ENCODE assay signal across 20 cellular contexts in genomic region chr10:8511026-8511425, GRCh38.
DNase-seq lines count a peak whose midpoint lies in the region; ATAC-seq, FAIRE-seq and TF ChIP-seq lines count a peak whose summit lies in the region.
"Had no signal": no experiment of that assay in that cellular context is flagged by ENCODE, and none has a peak within 500 bp of the region (broad histone marks: within the 10 kb centered on the region; RNA-seq: fewer than 3 reads in every experiment).

No MANE protein-coding gene starts in this region.

- no peak overlapping the region for H3K18ac ChIP-seq in H9 (ENCODE audit: insufficient read length, low read depth, low read length)

- no peak overlapping the region for H2BK5ac ChIP-seq in H9 (ENCODE audit: insufficient read length, low read length)

- H3K9me3 Mint-ChIP-seq in H9 (no peaks in the 10 kb centered on the region), astrocyte (ENCODE audit: unreplicated experiment) (peaks cover 3% of the 10 kb centered on the region), neural progenitor cell (peaks cover 2% of the 10 kb centered on the region)
- H3K9me3 Mint-ChIP-seq in stimulated activated naive B cell treated with anti-CD40 and anti-IgM and Interleukin-4, amounts not matched to agents 10 μg/mL and 1 μg/mL and 100 μg/mL, for 72 hours: peaks cover 0 to 1% of the 10 kb centered on the region in 2 donors
- H3K9me3 Mint-ChIP-seq: CD4-positive, alpha-beta T cell had no signal

- H2BK20ac ChIP-seq in H9 (ENCODE audit: low read depth, low read length, poor library complexity, severe bottlenecking): no peak overlapping the region

- H3K4me3 ChIP-seq in astrocyte (ENCODE audit: insufficient read depth, low read depth, low read length): no peak overlapping the region
- H3K4me3 ChIP-seq in neural progenitor cell: no peak overlapping the region
- H3K4me3 ChIP-seq: GM23248, HAP-1 had no signal

- no peak overlapping the region for H2BK120ac ChIP-seq in H9 (ENCODE audit: low read depth, low read length, poor library complexity, severe bottlenecking)

- H3K27me3 ChIP-seq in H9 (ENCODE audit: insufficient read depth, low read length): no peaks in the 10 kb centered on the region
- no peaks in the 10 kb centered on the region for H3K27me3 ChIP-seq in astrocyte (ENCODE audit: insufficient read depth, low read length)
- no peaks in the 10 kb centered on the region for H3K27me3 ChIP-seq in neural progenitor cell
- H3K27me3 ChIP-seq: BE2C had no signal

- H4K91ac ChIP-seq in H9 (ENCODE audit: insufficient read length, low read depth, low read length): no peak overlapping the region

- no peak overlapping the region for H3T11ph ChIP-seq in H9 (ENCODE audit: low read length)

- no peaks in the 10 kb centered on the region for H3K36me3 ChIP-seq in astrocyte (ENCODE audit: insufficient read depth, low read length)
- no peaks in the 10 kb centered on the region for H3K36me3 ChIP-seq in neural progenitor cell
- H3K36me3 ChIP-seq: BE2C, HAP-1 had no signal

- no peak overlapping the region for H3K4me2 ChIP-seq in H9 (ENCODE audit: insufficient read depth, insufficient read length, low read length)
- no peak overlapping the region for H3K4me2 ChIP-seq in astrocyte (ENCODE audit: low read length)
- H3K4me2 ChIP-seq in neural progenitor cell: no peak overlapping the region

- H4K20me1 ChIP-seq in H9 (ENCODE audit: control insufficient read depth, insufficient read depth, insufficient read length) (no peaks in the 10 kb centered on the region), astrocyte (ENCODE audit: insufficient read depth, low read length) (no peaks in the 10 kb centered on the region), neural progenitor cell (ENCODE audit: low read depth) (no peaks in the 10 kb centered on the region)

- no peak for ATAC-seq in stimulated activated naive B cell treated with anti-CD40 and anti-IgM and Interleukin-4, amounts not matched to agents 10 μg/mL and 1 μg/mL and 100 μg/mL, for 72 hours (replicated peaks)

- no peak overlapping the region for H3K27ac Mint-ChIP-seq in H9
- H3K27ac Mint-ChIP-seq in astrocyte (ENCODE audit: unreplicated experiment): no peak overlapping the region
- no peak overlapping the region for H3K27ac Mint-ChIP-seq in neural progenitor cell
- H3K27ac Mint-ChIP-seq in stimulated activated naive B cell treated with anti-CD40 and anti-IgM and Interleukin-4, amounts not matched to agents 10 μg/mL and 1 μg/mL and 100 μg/mL, for 72 hours: no peak overlapping the region
- H3K27ac Mint-ChIP-seq: CD4-positive, alpha-beta T cell had no signal

- H3K14ac ChIP-seq in H9 (ENCODE audit: insufficient read depth, low read length): no peak overlapping the region

- no peak overlapping the region for H3K9ac ChIP-seq in H9 (ENCODE audit: extremely low read depth, insufficient read length, low read length)
- H3K9ac ChIP-seq in astrocyte (ENCODE audit: low read length): no peak overlapping the region
- H3K9ac ChIP-seq in neural progenitor cell: no peak overlapping the region
- H3K9ac ChIP-seq: GM23248 had no signal

- H3K23me2 ChIP-seq in H9 (ENCODE audit: insufficient read length, low read depth, low read length, poor library complexity, severe bottlenecking): peaks cover 3% of the 10 kb centered on the region

- no peaks in the 10 kb centered on the region for H3K79me1 ChIP-seq in H9 (ENCODE audit: insufficient read depth, low read depth, low read length, poor library complexity, severe bottlenecking)

- H3F3A ChIP-seq in neural progenitor cell (ENCODE audit: low read depth): no peaks in the 10 kb centered on the region

- no peaks in the 10 kb centered on the region for H3K9me3 ChIP-seq in H9 (ENCODE audit: control insufficient read depth, low read depth, low read length)
- no peaks in the 10 kb centered on the region for H3K9me3 ChIP-seq in astrocyte (ENCODE audit: insufficient read depth, low read depth, low read length)
- no peaks in the 10 kb centered on the region for H3K9me3 ChIP-seq in neural progenitor cell (ENCODE audit: low read depth)
- H3K9me3 ChIP-seq: BE2C, HAP-1 had no signal

- H3K4me3 Mint-ChIP-seq in H9 (no peak overlapping the region), astrocyte (ENCODE audit: unreplicated experiment) (peak overlapping the region; percentile 1), neural progenitor cell (no peak overlapping the region)
- H3K4me3 Mint-ChIP-seq in stimulated activated naive B cell treated with anti-CD40 and anti-IgM and Interleukin-4, amounts not matched to agents 10 μg/mL and 1 μg/mL and 100 μg/mL, for 72 hours: no peak overlapping the region
- H3K4me3 Mint-ChIP-seq: CD4-positive, alpha-beta T cell had no signal

- peaks cover 2% of the 10 kb centered on the region; the same call in 1 of the 2 replicates for H3K4me1 ChIP-seq in H9 (ENCODE audit: insufficient read depth, low read length)
- H3K4me1 ChIP-seq in astrocyte (ENCODE audit: insufficient read depth, low read length): no peaks in the 10 kb centered on the region
- H3K4me1 ChIP-seq in neural progenitor cell: no peaks in the 10 kb centered on the region
- H3K4me1 ChIP-seq: HAP-1 had no signal

- H2BK15ac ChIP-seq in H9 (ENCODE audit: low read depth, low read length): no peak overlapping the region

- H3K23ac ChIP-seq in H9 (ENCODE audit: insufficient read length, low read depth, low read length): no peak overlapping the region

- no CpG with 5 or more reads among the region's 4 CpGs for WGBS in H9 (ENCODE audit: extremely low coverage, insufficient read length, low lambda C conversion rate)

- DNase-seq in H9: peak; percentile 39
- DNase-seq in astrocyte (ENCODE audit: low read depth): no peak
- DNase-seq in iPS-NIHi11 (ENCODE audit: low spot score): peak; percentile 26
- DNase-seq in neural progenitor cell (ENCODE audit: low spot score): peak; percentile 18
- no peak for DNase-seq in C1 segment of cervical spinal cord (lab: John Stamatoyannopoulos, UW)
- DNase-seq in stimulated activated naive B cell treated with anti-CD40 and anti-IgM and Interleukin-4, amounts not matched to agents 10 μg/mL and 1 μg/mL and 100 μg/mL, for 72 hours: no peak
- no peak for DNase-seq in KG1 (lab: John Stamatoyannopoulos, UW)
- DNase-seq in NCI-H2196 (lab: John Stamatoyannopoulos, UW; ENCODE audit: unreplicated experiment): no peak
- DNase-seq: ACHN; BE2C; CD4-positive, alpha-beta T cell; DMS153; DMS79; GDM1; GM23248 had no signal

- no peak overlapping the region for H2AFZ ChIP-seq in H9 (ENCODE audit: low read length)
- H2AFZ ChIP-seq in astrocyte (ENCODE audit: low read depth, low read length): no peak overlapping the region
- no peak overlapping the region for H2AFZ ChIP-seq in neural progenitor cell (replicated peaks)
- H2AFZ ChIP-seq: GM23248 had no signal

- no peak overlapping the region for H4K8ac ChIP-seq in H9 (replicated peaks; ENCODE audit: insufficient read length, low read depth, low read length)

- no peak overlapping the region for H4K5ac ChIP-seq in H9 (ENCODE audit: insufficient read length, low read depth, low read length)

- H3K27ac ChIP-seq in H9 (ENCODE audit: insufficient read length, low read depth, low read length) (no peak overlapping the region), astrocyte (ENCODE audit: low read depth, low read length) (no peak overlapping the region), neural progenitor cell (no peak overlapping the region)
- H3K27ac ChIP-seq: C4-2B, GM23248 had no signal

- no peak overlapping the region for H2BK12ac ChIP-seq in H9 (ENCODE audit: insufficient read length, low read depth, low read length)

- H3K4ac ChIP-seq in H9 (ENCODE audit: low read depth, low read length): no peak overlapping the region

- H3K56ac ChIP-seq in H9 (ENCODE audit: insufficient read length, low read depth, low read length): no peak overlapping the region

- no peak overlapping the region for H2AK5ac ChIP-seq in H9 (ENCODE audit: insufficient read length, low read length)

- H3K27me3 Mint-ChIP-seq in H9 (ENCODE audit: low read depth) (peaks cover 6% of the 10 kb centered on the region), astrocyte (ENCODE audit: low read depth, unreplicated experiment) (peaks cover 6% of the 10 kb centered on the region), neural progenitor cell (ENCODE audit: insufficient read depth, low read depth) (peaks cover 2% of the 10 kb centered on the region)
- peaks cover 13 to 15% of the 10 kb centered on the region in 2 donors for H3K27me3 Mint-ChIP-seq in stimulated activated naive B cell treated with anti-CD40 and anti-IgM and Interleukin-4, amounts not matched to agents 10 μg/mL and 1 μg/mL and 100 μg/mL, for 72 hours

- H3K36me3 Mint-ChIP-seq in H9 (ENCODE audit: insufficient read depth in 1 of 3, low read depth in 3 of 3): no peaks in the 10 kb centered on the region
- H3K36me3 Mint-ChIP-seq in astrocyte (ENCODE audit: low read depth, unreplicated experiment): no peaks in the 10 kb centered on the region
- no peaks in the 10 kb centered on the region for H3K36me3 Mint-ChIP-seq in neural progenitor cell
- H3K36me3 Mint-ChIP-seq in stimulated activated naive B cell treated with anti-CD40 and anti-IgM and Interleukin-4, amounts not matched to agents 10 μg/mL and 1 μg/mL and 100 μg/mL, for 72 hours: no peaks in the 10 kb centered on the region

- no peak for FAIRE-seq in astrocyte (lab: Jason Lieb, UNC)
- FAIRE-seq: A204.1, GM12892, GM18507 had no signal

- H3K4me1 Mint-ChIP-seq in H9 (peaks cover 14 to 20% of the 10 kb centered on the region in 2 experiments), astrocyte (ENCODE audit: low read depth, unreplicated experiment) (no peaks in the 10 kb centered on the region), neural progenitor cell (no peaks in the 10 kb centered on the region)
- no peaks in the 10 kb centered on the region for H3K4me1 Mint-ChIP-seq in stimulated activated naive B cell treated with anti-CD40 and anti-IgM and Interleukin-4, amounts not matched to agents 10 μg/mL and 1 μg/mL and 100 μg/mL, for 72 hours

- H3K79me2 ChIP-seq in H9 (ENCODE audit: insufficient read depth, low read length) (no peaks in the 10 kb centered on the region), astrocyte (ENCODE audit: insufficient read depth, low read length) (no peaks in the 10 kb centered on the region), neural progenitor cell (ENCODE audit: low read depth) (no peaks in the 10 kb centered on the region)

- TF ChIP-seq CTCF in H9 (conservative IDR thresholded peaks at IDR 0.05) (no peak), astrocyte (IDR thresholded peaks at IDR 0.05; ENCODE audit: insufficient read depth, low read depth, low read length) (no peak), neural progenitor cell (IDR thresholded peaks at IDR 0.05) (no peak)

Comparison
In these comparisons a context has a peak if more than half of its experiments do, and no peak if none do; other contexts are left out.
1. DNase-seq: peak in H9 (single experiment), iPS-NIHi11 (single experiment) and neural progenitor cell (single experiment); none in astrocyte (single experiment), C1 segment of cervical spinal cord (0 of 14), stimulated activated naive B cell treated with anti-CD40 and anti-IgM and Interleukin-4, amounts not matched to agents 10 μg/mL and 1 μg/mL and 100 μg/mL, for 72 hours (single experiment), KG1 (single experiment) and NCI-H2196 (single experiment).